ENCODE assay signal across 32 cellular contexts in genomic region chr22:24796056-24796455, GRCh38. TPM values are rescaled to one million over a fixed set of nuclear protein-coding genes. Genes with fewer than 3 reads are reported as not detected.
"Had no signal": no experiment of that assay in that cellular context is flagged by ENCODE, and none has a peak within 500 bp of the region (broad histone marks: within the 10 kb centered on the region; RNA-seq: fewer than 3 reads in every experiment).

No MANE protein-coding gene starts in this region.

- H3K27me3 ChIP-seq: neural progenitor cell, ovary, spleen, suprapubic skin, testis, tibial artery, upper lobe of left lung, uterus had no signal

- ATAC-seq: naive thymus-derived CD4-positive, alpha-beta T cell; natural killer cell; psoas muscle; sciatic nerve; stimulated activated memory B cell treated with anti-CD40 and anti-IgM and Interleukin-4, amounts not matched to agents 10 μg/mL and 1 μg/mL and 100 μg/mL, for 72 hours; stimulated activated naive CD8-positive, alpha-beta T cell treated with anti-CD3 and anti-CD28 coated beads, Interleukin-15, amount 100 ng/mL, for 72 hours; stimulated activated naive CD8-positive, alpha-beta T cell treated with anti-CD3 and anti-CD28 coated beads, Interleukin-15, Interleukin-2, amounts not matched to agents 100 U/mL and 50 U/mL, for 24 hours had no signal

- H3K9me3 ChIP-seq: ovary, psoas muscle, spleen, suprapubic skin, testis, tibial artery, upper lobe of left lung, uterus had no signal

- H3K4me2 ChIP-seq: neural progenitor cell, smooth muscle cell had no signal

- H3K4me3 ChIP-seq: neural progenitor cell, ovary, psoas muscle, skin epidermis, smooth muscle cell, spleen, suprapubic skin, testis, tibial artery, upper lobe of left lung, uterus had no signal

- H3K4me1 ChIP-seq: neural progenitor cell, parathyroid adenoma, psoas muscle, spleen, suprapubic skin, testis, tibial artery, upper lobe of left lung, uterus had no signal

- DNase-seq: naive thymus-derived CD4-positive, alpha-beta T cell; natural killer cell; occipital lobe; ovary; psoas muscle; right cardiac atrium; spleen; stimulated activated CD4-positive, alpha-beta T cell treated with anti-CD3 and anti-CD28 coated beads, Interleukin-12 subunit alpha, Interleukin-12 subunit beta, amount 100 ng/mL, for 4 hours; stimulated activated CD4-positive, alpha-beta T cell treated with anti-CD3 and anti-CD28 coated beads, Interleukin-1b, Interleukin-23, amount 100 ng/mL, for 48 hours; stimulated activated CD4-positive, alpha-beta T cell treated with anti-CD3 and anti-CD28 coated beads, Interleukin-4, amount 100 ng/mL, for 1 hour; stimulated activated CD4-positive, alpha-beta T cell treated with anti-CD3 and anti-CD28 coated beads, Interleukin-4, amount 100 ng/mL, for 4 hours; stimulated activated CD8-positive, alpha-beta memory T cell treated with anti-CD3 and anti-CD28 coated beads, Interleukin-4, amount 100 ng/mL, for 48 hours; stimulated activated naive CD4-positive, alpha-beta T cell; stimulated activated naive CD8-positive, alpha-beta T cell treated with anti-CD3 and anti-CD28 coated beads, Interleukin-15, amount 100 ng/mL, for 72 hours; stimulated activated naive CD8-positive, alpha-beta T cell treated with anti-CD3 and anti-CD28 coated beads, Interleukin-15, Interleukin-2, amounts not matched to agents 100 U/mL and 50 U/mL, for 24 hours; substantia nigra; testis; tibial artery; trophoblast cell; upper lobe of left lung; uterus had no signal

- H3K27ac ChIP-seq: neural progenitor cell, ovary, parathyroid adenoma, psoas muscle, skin epidermis, spleen, suprapubic skin, testis, tibial artery, upper lobe of left lung, uterus had no signal

- H3K36me3 ChIP-seq: neural progenitor cell, ovary, spleen, suprapubic skin, tibial artery, upper lobe of left lung, uterus had no signal

- H2AFZ ChIP-seq: neural progenitor cell, parathyroid adenoma had no signal

- H3K9ac ChIP-seq: neural progenitor cell, parathyroid adenoma had no signal

RNA-seq across cellular contexts. Expression of gene SGSM1, which starts 10.0 kb away (rescaled TPM):
- total RNA-seq: osteoblast, renal cortical epithelial cell had no signal
- polyA plus RNA-seq: smooth muscle cell had no signal

RNA-seq across cellular contexts. Expression of gene PIWIL3, which starts 21.5 kb away (rescaled TPM):
- total RNA-seq: naive thymus-derived CD4-positive, alpha-beta T cell; natural killer cell; osteoblast; progenitor cell of endocrine pancreas; psoas muscle; renal cortical epithelial cell; right cardiac atrium; sciatic nerve; spleen; suprapubic skin; upper lobe of left lung; ureter; uterus had no signal
- polyA plus RNA-seq: naive thymus-derived CD4-positive, alpha-beta T cell; psoas muscle; right cardiac atrium; smooth muscle cell; spleen had no signal
